17 cellular contexts compared by ENCODE assay signal in the genomic region with DNA sequence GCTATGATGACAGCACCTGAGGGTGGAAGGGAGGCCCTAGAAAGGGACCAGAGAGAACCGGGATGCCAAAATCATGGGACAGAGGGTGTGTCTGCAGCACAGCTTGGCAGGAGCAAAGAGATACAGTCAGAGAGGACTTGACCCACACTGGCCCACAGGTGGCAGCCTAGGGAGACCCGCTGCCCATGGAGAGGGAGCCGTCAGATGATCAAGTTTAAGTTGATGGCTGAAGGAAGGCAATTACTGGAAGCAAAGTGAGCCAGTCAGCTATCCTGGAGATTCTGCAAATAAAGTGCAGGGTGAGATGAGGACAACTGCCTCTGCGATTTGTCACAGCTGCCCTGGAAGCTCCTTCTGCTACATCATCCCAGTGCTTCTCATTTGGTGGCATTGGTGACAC.
DNase-seq lines count a peak whose midpoint lies in the region; ATAC-seq, FAIRE-seq and TF ChIP-seq lines count a peak whose summit lies in the region.
"Had no signal": no experiment of that assay in that cellular context is flagged by ENCODE, and none has a peak within 500 bp of the region (broad histone marks: within the 10 kb centered on the region; RNA-seq: fewer than 3 reads in every experiment).

No MANE protein-coding gene starts in this region.

- H3K4me3 Mint-ChIP-seq in WTC11 = no peak overlapping the region

- WGBS in HepG2 (ENCODE audit: low lambda C conversion rate) = 9% methylated on average over 4 of the region's 4 CpGs
- 61% methylated on average over 3 of the region's 4 CpGs for WGBS in right lobe of liver (ENCODE audit: insufficient coverage, low coverage, low lambda C conversion rate, missing lambda C conversion rate)

- H2AFZ ChIP-seq in HepG2 (ENCODE audit: low read length) = no peak overlapping the region

- H3K4me3 ChIP-seq in HepG2 (replicated peaks in 1 of 3; ENCODE audit: insufficient read depth in 1 of 3, low read depth in 2 of 3, low read length in 3 of 3) = no peak overlapping the region
- no peak overlapping the region for H3K4me3 ChIP-seq in right lobe of liver
- no peak overlapping the region for H3K4me3 ChIP-seq in NB4 (ENCODE audit: low read depth, low read length)
- H3K4me3 ChIP-seq in upper lobe of right lung = no peak overlapping the region
- H3K4me3 ChIP-seq: ascending aorta, psoas muscle had no signal

- in situ Hi-C loops in HepG2 (cut with HindIII; ENCODE audit: extremely low pct_ligation_motif_present, low pct_unique_long_range_greater_than_20kb) = no loop called here

- FAIRE-seq in HepG2 (lab: Jason Lieb, UNC) = peak; percentile 8
- FAIRE-seq: D721Med, GM12891 had no signal

- no peaks in the 10 kb centered on the region for H4K20me1 ChIP-seq in HepG2 (ENCODE audit: insufficient read depth, low read length)

- no peak for TF ChIP-seq RAD21 in HepG2 (CRISPR knock-in tag; IDR thresholded peaks at IDR 0.05)

- no peak overlapping the region for H3K4me2 ChIP-seq in HepG2 (ENCODE audit: low read depth, low read length)

- no peak overlapping the region for H3K9ac ChIP-seq in HepG2 (ENCODE audit: insufficient read depth, low read depth, low read length)

- H3K27me3 Mint-ChIP-seq in WTC11 (ENCODE audit: low read depth) = peaks cover 41% of the 10 kb centered on the region

- no peak overlapping the region for H3K27ac ChIP-seq in HepG2 (ENCODE audit: extremely low read length, insufficient read depth, low read length)
- no peak overlapping the region for H3K27ac ChIP-seq in right lobe of liver
- H3K27ac ChIP-seq in upper lobe of right lung = no peak overlapping the region
- no peak overlapping the region for H3K27ac ChIP-seq in RWPE1
- H3K27ac ChIP-seq: ascending aorta, psoas muscle had no signal

- ATAC-seq in HepG2 = peak; percentile 96
- no peak for ATAC-seq in right lobe of liver
- peak; percentile 56; the same call in 1 of the 2 replicates for ATAC-seq in WTC11
- ATAC-seq in upper lobe of right lung = peak; percentile 27
- ATAC-seq: left colon, psoas muscle had no signal

- no peaks in the 10 kb centered on the region for H3K9me3 ChIP-seq in HepG2 (ENCODE audit: low read length)
- no peaks in the 10 kb centered on the region for H3K9me3 ChIP-seq in right lobe of liver
- no peaks in the 10 kb centered on the region for H3K9me3 ChIP-seq in upper lobe of right lung
- H3K9me3 ChIP-seq: ascending aorta, psoas muscle had no signal

- DNase-seq in HepG2 (ENCODE audit: low spot score) (no peak), right lobe of liver (no peak), NB4 (ENCODE audit: low read depth) (peak; percentile 29), WTC11 (ENCODE audit: low spot score) (no peak), upper lobe of right lung (no peak), CD1c-positive myeloid dendritic cell (ENCODE audit: extremely low spot score) (no peak), NCI-H2196 treated with DMSO at 0.1 percent for 48 hours (lab: John Stamatoyannopoulos, UW; ENCODE audit: unreplicated experiment) (no peak), RWPE1 (ENCODE audit: low spot score) (no peak)
- DNase-seq: activated effector memory CD4-positive, alpha-beta T cell treated with anti-CD3 and anti-CD28 coated beads, Interleukin-2, amount 50 U/mL, for 16 hours; left colon; NCI-H1436; NCI-H748 treated with DMSO at 0.1 percent for 48 hours; psoas muscle; stimulated activated CD4-positive, alpha-beta T cell treated with anti-CD3 and anti-CD28 coated beads, Interleukin-15, amount 100 ng/mL, for 24 hours had no signal

- H3K36me3 ChIP-seq in HepG2 (replicated peaks in 1 of 2; ENCODE audit: control insufficient read depth in 1 of 2, insufficient read depth in 2 of 2, low read length in 2 of 2) (no peaks in the 10 kb centered on the region), right lobe of liver (no peaks in the 10 kb centered on the region), upper lobe of right lung (no peaks in the 10 kb centered on the region)
- H3K36me3 ChIP-seq: ascending aorta had no signal

- no peaks in the 10 kb centered on the region for H3K79me2 ChIP-seq in HepG2 (ENCODE audit: insufficient read depth, low read length)

- H3K9me3 Mint-ChIP-seq in WTC11 = peaks cover 90% of the 10 kb centered on the region

- H3K27me3 ChIP-seq in HepG2 (ENCODE audit: control insufficient read depth in 1 of 2, insufficient read depth in 2 of 2, low read length in 2 of 2) (0 out of 5 replicates have a peak, but pooled peaks cover 0 to 1% of the 10 kb centered on the region in 2 experiments), right lobe of liver (no peaks in the 10 kb centered on the region), upper lobe of right lung (no peaks in the 10 kb centered on the region)
- H3K27me3 ChIP-seq: ascending aorta had no signal

- intact Hi-C loops in HepG2 (cut with micrococcal nuclease; ENCODE audit: unreplicated experiment) = no loop called here
- intact Hi-C loops in right lobe of liver (cut with DNase I) = no loop called here
- intact Hi-C loops in upper lobe of right lung (cut with DNase I) = no loop called here

- POLR2A ChIA-PET in HepG2 (lab: Yijun Ruan, JAX) = no interaction called here
- POLR2A ChIA-PET in WTC11 (lab: Charles Lee) = no interaction called here
- POLR2A ChIA-PET in RWPE1 (lab: Yijun Ruan, JAX; ENCODE audit: low non-redundant PET) = no interaction called here

- H3K4me1 Mint-ChIP-seq in WTC11 = no peaks in the 10 kb centered on the region

- TF ChIP-seq EP300 in HepG2 (IDR thresholded peaks at IDR 0.05; ENCODE audit: low read depth in 2 of 2, low read length in 2 of 2) = no peak
- no peak for TF ChIP-seq EP300 in HepG2 (CRISPR knock-in tag; IDR thresholded peaks at IDR 0.05; ENCODE audit: borderline replicate concordance)

- BruUV-seq in HepG2 (replicated peaks; lab: Mats Ljungman, UMichigan) = no TSS peak

- CTCF ChIA-PET in HepG2 (lab: Yijun Ruan, JAX; ENCODE audit: low intra/inter-chr PET ratio, low total read pairs) = no interaction called here
- CTCF ChIA-PET in WTC11 (lab: Charles Lee) = no interaction called here
- CTCF ChIA-PET in RWPE1 (lab: Yijun Ruan, JAX) = interaction anchor here (0.6 kb wide), 2 partner anchors 35 to 59 kb away, joined by 3 read pairs; no protein-coding TSS in a partner anchor

- peaks cover 74% of the 10 kb centered on the region for H3K36me3 Mint-ChIP-seq in WTC11

- TF ChIP-seq CTCF in HepG2 (CRISPR knock-in tag; IDR thresholded peaks at IDR 0.05) (peak; percentile 52), right lobe of liver (IDR thresholded peaks at IDR 0.05) (no peak), NB4 (IDR thresholded peaks at IDR 0.05; ENCODE audit: low read depth, low read length) (peak; percentile 41), WTC11 (IDR thresholded peaks at IDR 0.05) (no peak), upper lobe of right lung (IDR thresholded peaks at IDR 0.05) (no peak), RWPE1 (conservative IDR thresholded peaks at IDR 0.05; ENCODE audit: low read depth) (no peak)

- no peak overlapping the region for H3K27ac Mint-ChIP-seq in WTC11

- H3K4me1 ChIP-seq in HepG2 (ENCODE audit: insufficient read depth, low read length) (no peaks in the 10 kb centered on the region), right lobe of liver (no peaks in the 10 kb centered on the region), upper lobe of right lung (no peaks in the 10 kb centered on the region)
- H3K4me1 ChIP-seq: ascending aorta, psoas muscle had no signal

- TF ChIP-seq POLR2A in HepG2 (IDR thresholded peaks at IDR 0.05; ENCODE audit: insufficient read depth in 1 of 2, low read depth in 2 of 2, low read length in 2 of 2) = no peak
- TF ChIP-seq POLR2A in right lobe of liver (IDR thresholded peaks at IDR 0.05) = no peak
- TF ChIP-seq POLR2A in NB4 (IDR thresholded peaks at IDR 0.05; ENCODE audit: extremely low read depth, insufficient read length) = no peak

TF ChIP-seq in HepG2, 621 proteins besides CTCF, POLR2A, EP300 and RAD21:
- TF ChIP-seq, protein P1, sequence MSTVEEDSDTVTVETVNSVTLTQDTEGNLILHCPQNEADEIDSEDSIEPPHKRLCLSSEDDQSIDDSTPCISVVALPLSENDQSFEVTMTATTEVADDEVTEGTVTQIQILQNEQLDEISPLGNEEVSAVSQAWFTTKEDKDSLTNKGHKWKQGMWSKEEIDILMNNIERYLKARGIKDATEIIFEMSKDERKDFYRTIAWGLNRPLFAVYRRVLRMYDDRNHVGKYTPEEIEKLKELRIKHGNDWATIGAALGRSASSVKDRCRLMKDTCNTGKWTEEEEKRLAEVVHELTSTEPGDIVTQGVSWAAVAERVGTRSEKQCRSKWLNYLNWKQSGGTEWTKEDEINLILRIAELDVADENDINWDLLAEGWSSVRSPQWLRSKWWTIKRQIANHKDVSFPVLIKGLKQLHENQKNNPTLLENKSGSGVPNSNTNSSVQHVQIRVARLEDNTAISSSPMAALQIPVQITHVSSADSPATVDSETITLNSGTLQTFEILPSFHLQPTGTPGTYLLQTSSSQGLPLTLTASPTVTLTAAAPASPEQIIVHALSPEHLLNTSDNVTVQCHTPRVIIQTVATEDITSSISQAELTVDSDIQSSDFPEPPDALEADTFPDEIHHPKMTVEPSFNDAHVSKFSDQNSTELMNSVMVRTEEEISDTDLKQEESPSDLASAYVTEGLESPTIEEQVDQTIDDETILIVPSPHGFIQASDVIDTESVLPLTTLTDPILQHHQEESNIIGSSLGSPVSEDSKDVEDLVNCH (CRISPR knock-in tag; IDR thresholded peaks at IDR 0.05) = no peak
- 0 out of 2 replicates have a peak, but pooled peaks have one; percentile 55 for TF ChIP-seq CENPT (CRISPR knock-in tag; IDR thresholded peaks at IDR 0.05; ENCODE audit: low read depth)
- 0 out of 2 replicates have a peak, but pooled peaks have one; percentile 6 for TF ChIP-seq STAG1 (CRISPR knock-in tag; IDR thresholded peaks at IDR 0.05)

TF ChIP-seq in WTC11, 78 proteins besides CTCF, POLR2A, EP300 and RAD21 (continues in another document):
- TF ChIP-seq TP53 (CRISPR knock-in tag; IDR thresholded peaks at IDR 0.05) = no peak
- TF ChIP-seq, protein P2, sequence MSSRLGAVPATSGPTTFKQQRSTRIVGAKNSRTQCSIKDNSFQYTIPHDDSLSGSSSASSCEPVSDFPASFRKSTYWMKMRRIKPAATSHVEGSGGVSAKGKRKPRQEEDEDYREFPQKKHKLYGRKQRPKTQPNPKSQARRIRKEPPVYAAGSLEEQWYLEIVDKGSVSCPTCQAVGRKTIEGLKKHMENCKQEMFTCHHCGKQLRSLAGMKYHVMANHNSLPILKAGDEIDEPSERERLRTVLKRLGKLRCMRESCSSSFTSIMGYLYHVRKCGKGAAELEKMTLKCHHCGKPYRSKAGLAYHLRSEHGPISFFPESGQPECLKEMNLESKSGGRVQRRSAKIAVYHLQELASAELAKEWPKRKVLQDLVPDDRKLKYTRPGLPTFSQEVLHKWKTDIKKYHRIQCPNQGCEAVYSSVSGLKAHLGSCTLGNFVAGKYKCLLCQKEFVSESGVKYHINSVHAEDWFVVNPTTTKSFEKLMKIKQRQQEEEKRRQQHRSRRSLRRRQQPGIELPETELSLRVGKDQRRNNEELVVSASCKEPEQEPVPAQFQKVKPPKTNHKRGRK (CRISPR knock-in tag; IDR thresholded peaks at IDR 0.05; ENCODE audit: borderline replicate concordance) = no peak
- TF ChIP-seq RELA (CRISPR knock-in tag; IDR thresholded peaks at IDR 0.05; ENCODE audit: borderline replicate concordance) = no peak
- no peak for TF ChIP-seq ZNF219 (CRISPR knock-in tag; IDR thresholded peaks at IDR 0.05; ENCODE audit: borderline replicate concordance)

Comparison
In these comparisons a context has a peak if more than half of its experiments do, and no peak if none do; other contexts are left out.
1. ATAC-seq: peak in HepG2 (single experiment), WTC11 (single experiment) and upper lobe of right lung (single experiment); none in right lobe of liver (0 of 4).
2. CTCF ChIP-seq: peak in HepG2 (single experiment) and NB4 (single experiment); none in right lobe of liver (0 of 4), WTC11 (single experiment), upper lobe of right lung (single experiment) and RWPE1 (single experiment).